ENCODE assay signal across 9 cellular contexts in the genomic region with DNA sequence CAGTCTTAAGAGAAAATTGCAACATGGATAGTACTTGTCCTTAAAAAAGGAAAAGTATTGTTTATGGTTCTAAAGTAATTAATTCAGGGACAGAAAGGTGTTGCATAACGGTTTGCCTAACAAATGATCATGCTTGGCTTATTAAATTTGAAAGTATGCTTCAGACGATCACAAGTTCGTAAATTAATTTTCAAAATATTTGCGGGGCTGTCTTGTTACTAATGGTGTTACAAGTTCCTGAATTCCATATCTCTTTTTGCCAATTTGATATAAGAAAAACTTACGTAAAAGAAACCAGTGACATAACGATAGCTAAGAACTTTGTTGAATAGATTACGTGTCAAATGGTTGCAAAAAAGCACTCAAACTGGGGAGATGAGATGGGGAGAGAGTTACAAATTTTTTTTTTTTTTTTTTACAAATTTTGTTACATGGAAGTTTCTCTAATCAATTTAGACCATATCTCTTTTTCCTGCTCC. TPM values are rescaled to one million over a fixed set of nuclear protein-coding genes. Genes with fewer than 3 reads are reported as not detected.
A peak's percentile ranks its signal among the peaks of the same experiment; 100 is the strongest.
DNase-seq lines count a peak whose midpoint lies in the region; ATAC-seq and TF ChIP-seq lines count a peak whose summit lies in the region.
"Had no signal": no experiment of that assay in that cellular context is flagged by ENCODE, and none has a peak within 500 bp of the region (broad histone marks: within the 10 kb centered on the region; RNA-seq: fewer than 3 reads in every experiment).

No MANE protein-coding gene starts in this region.

- DNase-seq in DND-41 (no peak), OCI-LY7 (ENCODE audit: low spot score) (no peak), epithelial cell of esophagus (ENCODE audit: low read depth) (no peak), progenitor cell of endocrine pancreas (ENCODE audit: low spot score, unreplicated experiment) (no peak), activated gamma-delta T cell treated with Interleukin-2 at 50 U/mL for 16 hours (no peak), NOMO-1 (lab: John Stamatoyannopoulos, UW; ENCODE audit: unreplicated experiment in 2 of 2) (no peak), neuronal stem cell (ENCODE audit: low spot score) (no peak)

- no peaks in the 10 kb centered on the region for H3K27me3 ChIP-seq in DND-41 (ENCODE audit: insufficient read depth, low read length, poor library complexity)
- no peaks in the 10 kb centered on the region for H3K27me3 ChIP-seq in neuronal stem cell (ENCODE audit: control insufficient read depth in 3 of 3, insufficient read depth in 3 of 3, low read depth in 1 of 3, low read length in 3 of 3)
- H3K27me3 ChIP-seq: foreskin keratinocyte had no signal

- CTCF ChIA-PET in OCI-LY7 (lab: Charles Lee; ENCODE audit: unreplicated experiment): no interaction called here

- H3K14ac ChIP-seq in neuronal stem cell (ENCODE audit: low read length): no peak overlapping the region

- H3K4me1 ChIP-seq in DND-41 (ENCODE audit: insufficient read depth, low read length) (peaks cover 34% of the 10 kb centered on the region), OCI-LY7 (ENCODE audit: insufficient read depth, low read length, poor library complexity, severe bottlenecking) (peaks cover 46% of the 10 kb centered on the region), neuronal stem cell (ENCODE audit: control insufficient read depth in 2 of 2, insufficient read depth in 1 of 2, low read depth in 1 of 2, low read length in 2 of 2) (peaks cover 2 to 29% of the 10 kb centered on the region in 2 donors)

- peaks cover 26% of the 10 kb centered on the region for H3K4me1 Mint-ChIP-seq in progenitor cell of endocrine pancreas (ENCODE audit: low read depth)

- no peak overlapping the region for H3K18ac ChIP-seq in neuronal stem cell (ENCODE audit: low read length)

- H3K27me3 Mint-ChIP-seq in progenitor cell of endocrine pancreas: no peaks in the 10 kb centered on the region

- TF ChIP-seq CTCF in DND-41 (IDR thresholded peaks at IDR 0.05; ENCODE audit: borderline replicate concordance, extremely low read depth, low read length, poor library complexity, severe bottlenecking) (no peak), OCI-LY7 (conservative IDR thresholded peaks at IDR 0.05; ENCODE audit: low read length) (no peak), epithelial cell of esophagus (IDR thresholded peaks at IDR 0.05; ENCODE audit: insufficient read depth, low read depth, low read length, missing control alignments) (no peak), progenitor cell of endocrine pancreas (IDR thresholded peaks at IDR 0.05; ENCODE audit: unreplicated experiment) (no peak)

- no peak overlapping the region for H4K8ac ChIP-seq in neuronal stem cell (ENCODE audit: low read depth, low read length)

- no CpG with 5 or more reads among the region's 7 CpGs for WGBS in neuronal stem cell (ENCODE audit: extremely low coverage in 2 of 2, insufficient read length in 2 of 2, insufficient replicate concordance in 1 of 2), 2 donors

- no peaks in the 10 kb centered on the region for H3K9me2 ChIP-seq in OCI-LY7 (ENCODE audit: insufficient read depth, low read length)

- H3K9ac ChIP-seq in DND-41 (ENCODE audit: low read depth, low read length): peak overlapping the region; percentile 83
- H3K9ac ChIP-seq in neuronal stem cell (ENCODE audit: low read depth, low read length, poor library complexity): no peak overlapping the region

- no peak overlapping the region for H2BK120ac ChIP-seq in neuronal stem cell (ENCODE audit: low read depth, low read length)

- H2AFZ ChIP-seq in DND-41 (ENCODE audit: low read depth, low read length) (no peak overlapping the region), OCI-LY7 (ENCODE audit: low read length) (peak overlapping the region; percentile 71; the same call in 1 of the 2 replicates), neuronal stem cell (ENCODE audit: low read length) (no peak overlapping the region)

- H3K36me3 Mint-ChIP-seq in progenitor cell of endocrine pancreas (ENCODE audit: insufficient read depth): no peaks in the 10 kb centered on the region

- peak overlapping the region; percentile 84 for H3K4me3 Mint-ChIP-seq in progenitor cell of endocrine pancreas (ENCODE audit: low read depth)

- H3K4me2 ChIP-seq in DND-41 (ENCODE audit: insufficient read depth, low read length): peak overlapping the region; percentile 74
- peak overlapping the region; percentile 88 for H3K4me2 ChIP-seq in OCI-LY7 (ENCODE audit: low read length)
- no peak overlapping the region for H3K4me2 ChIP-seq in neuronal stem cell (ENCODE audit: insufficient read depth, low read length, poor library complexity, severe bottlenecking)

- ATAC-seq in DND-41 (ENCODE audit: insufficient read depth, low read depth) (no peak), HG03175 (IDR thresholded peaks at IDR 0.05; ENCODE audit: unreplicated experiment) (no peak)

- H3K79me1 ChIP-seq in neuronal stem cell (ENCODE audit: low read depth, low read length): no peaks in the 10 kb centered on the region

- H3K79me2 ChIP-seq in DND-41 (ENCODE audit: insufficient read depth, low read length): peaks cover 70% of the 10 kb centered on the region
- peaks cover 63% of the 10 kb centered on the region for H3K79me2 ChIP-seq in OCI-LY7 (ENCODE audit: insufficient read depth, low read depth, low read length)

- H3K4me3 ChIP-seq in DND-41 (ENCODE audit: low read depth in 1 of 2, low read length in 2 of 2): peak overlapping the region; percentile 77 to 90; a peak in 3 of 4 replicates
- peak overlapping the region; percentile 93 for H3K4me3 ChIP-seq in OCI-LY7 (ENCODE audit: low read depth, low read length, poor library complexity, severe bottlenecking)
- peak overlapping the region; percentile 75 for H3K4me3 ChIP-seq in epithelial cell of esophagus (ENCODE audit: low read length)
- H3K4me3 ChIP-seq in neuronal stem cell (ENCODE audit: low read length in 2 of 2): peak overlapping the region in 1 of 2 donors; percentile 68

- no peak overlapping the region for H2BK15ac ChIP-seq in neuronal stem cell (ENCODE audit: low read length)

- no peaks in the 10 kb centered on the region; the same call in 1 of the 2 replicates for H3K36me3 ChIP-seq in DND-41 (ENCODE audit: insufficient read depth, low read length)
- no peaks in the 10 kb centered on the region for H3K36me3 ChIP-seq in OCI-LY7 (ENCODE audit: insufficient read depth, low read length)
- H3K36me3 ChIP-seq in neuronal stem cell (replicated peaks in 1 of 2; ENCODE audit: control insufficient read depth in 2 of 2, insufficient read depth in 2 of 2, low read length in 2 of 2): peaks cover 0 to 3% of the 10 kb centered on the region in 2 donors

- BruUV-seq in OCI-LY7 (replicated peaks; lab: Mats Ljungman, UMichigan): TSS peak; percentile 66

- H2BK5ac ChIP-seq in neuronal stem cell (ENCODE audit: low read length): no peak overlapping the region

- H3K27ac ChIP-seq in DND-41 (ENCODE audit: low read length) (no peak overlapping the region), OCI-LY7 (ENCODE audit: low read depth, low read length, poor library complexity, severe bottlenecking) (peak overlapping the region; percentile 83), neuronal stem cell (replicated peaks; ENCODE audit: low read length) (no peak overlapping the region)

- H2BK12ac ChIP-seq in neuronal stem cell (ENCODE audit: low read length): no peak overlapping the region

- H3K9me3 ChIP-seq in DND-41 (ENCODE audit: insufficient read depth, low read length, severe bottlenecking): no peaks in the 10 kb centered on the region
- H3K9me3 ChIP-seq in OCI-LY7 (ENCODE audit: low read length): no peaks in the 10 kb centered on the region
- no peaks in the 10 kb centered on the region for H3K9me3 ChIP-seq in neuronal stem cell (replicated peaks in 1 of 2; ENCODE audit: control insufficient read depth in 2 of 2, insufficient read depth in 1 of 2, low read depth in 1 of 2, low read length in 2 of 2)

- no peak overlapping the region for H2AK5ac ChIP-seq in neuronal stem cell (ENCODE audit: low read depth, low read length)

- no peaks in the 10 kb centered on the region; the same call in 1 of the 2 replicates for H4K20me1 ChIP-seq in DND-41 (ENCODE audit: insufficient read depth, low read length)
- H4K20me1 ChIP-seq in OCI-LY7 (ENCODE audit: insufficient read depth, low read length): peaks cover 5% of the 10 kb centered on the region; the same call in 1 of the 2 replicates

- no peak overlapping the region for H4K91ac ChIP-seq in neuronal stem cell (ENCODE audit: low read depth, low read length, poor library complexity)

- no peak overlapping the region for H3K4ac ChIP-seq in neuronal stem cell (ENCODE audit: low read length)

- no peak overlapping the region for H3K23ac ChIP-seq in neuronal stem cell (ENCODE audit: low read depth, low read length, poor library complexity)

- H3K27ac Mint-ChIP-seq in progenitor cell of endocrine pancreas: peak overlapping the region; percentile 96

- intact Hi-C loops in OCI-LY7 (cut with micrococcal nuclease; ENCODE audit: unreplicated experiment): loop anchor here (10.0 kb wide), 1 partner anchor 453 kb away; a partner anchor contains a TSS

- no peaks in the 10 kb centered on the region for H3K9me3 Mint-ChIP-seq in progenitor cell of endocrine pancreas (ENCODE audit: low read depth)

- POLR2A ChIA-PET in OCI-LY7 (lab: Charles Lee): no interaction called here

RNA-seq across cellular contexts. Expression of a gene that starts 1.3 kb away (rescaled TPM):
- 22.5 and 25.1 TPM in 2 replicates for total RNA-seq in OCI-LY7 (2014; rRNA removed; shearing (Covaris generic))
- 38.4 and 42.0 TPM in 2 replicates for total RNA-seq in OCI-LY7 (2022)
- 40.8 and 42.1 TPM in 2 replicates for total RNA-seq in progenitor cell of endocrine pancreas
- 7.3 TPM for polyA plus RNA-seq in neuronal stem cell (2013, experiment 1 of 2)
- polyA plus RNA-seq in neuronal stem cell (2013, experiment 2 of 2): 7.8 TPM

RNA-seq across cellular contexts. Expression of a gene that starts 49.2 kb away (rescaled TPM):
- total RNA-seq in OCI-LY7 (2014; rRNA removed; shearing (Covaris generic)): 5.8 and 8.1 TPM in 2 replicates
- total RNA-seq in OCI-LY7 (2022): 20.6 and 20.9 TPM in 2 replicates
- total RNA-seq in progenitor cell of endocrine pancreas: 103 and 110 TPM in 2 replicates
- 9.7 TPM for polyA plus RNA-seq in neuronal stem cell (2013, experiment 1 of 2)
- polyA plus RNA-seq in neuronal stem cell (2013, experiment 2 of 2): 10.2 TPM
